Comparison of ENCODE assay signal across 20 cellular contexts in genomic region chr3:46285931-46286330, GRCh38. TPM values are rescaled to one million over a fixed set of nuclear protein-coding genes. Genes with fewer than 3 reads are reported as not detected.
DNase-seq lines count a peak whose midpoint lies in the region; ATAC-seq and TF ChIP-seq lines count a peak whose summit lies in the region.
"Had no signal": no experiment of that assay in that cellular context is flagged by ENCODE, and none has a peak within 500 bp of the region (broad histone marks: within the 10 kb centered on the region; RNA-seq: fewer than 3 reads in every experiment).

No MANE protein-coding gene starts in this region.

- peaks cover 4% of the 10 kb centered on the region for H3K9me3 Mint-ChIP-seq in activated naive CD8-positive, alpha-beta T cell treated with anti-CD3 and anti-CD28 coated beads, Interleukin-2, amount 10 ng/mL, durations not matched to agents 7 days and 5 days
- no peaks in the 10 kb centered on the region for H3K9me3 Mint-ChIP-seq in activated naive CD8-positive, alpha-beta T cell treated with anti-CD3 and anti-CD28 coated beads for 36 hours
- H3K9me3 Mint-ChIP-seq in central memory CD8-positive, alpha-beta T cell = no peaks in the 10 kb centered on the region
- H3K9me3 Mint-ChIP-seq: HFFc6 had no signal

- POLR2A ChIA-PET in activated naive CD8-positive, alpha-beta T cell treated with anti-CD3 and anti-CD28 coated beads, Interleukin-2, amount 10 ng/mL, durations not matched to agents 7 days and 5 days (lab: Charles Lee) = interaction anchor here (0.7 to 4.0 kb wide), 8 partner anchors 9 to 91 kb away, joined by 3 to 27 read pairs (median 4); partner anchors contain the start of gene CCR2

- DNase-seq in activated naive CD8-positive, alpha-beta T cell treated with anti-CD3 and anti-CD28 coated beads, Interleukin-2, amount 10 ng/mL, durations not matched to agents 7 days and 5 days = no peak
- no peak for DNase-seq in activated naive CD8-positive, alpha-beta T cell treated with anti-CD3 and anti-CD28 coated beads for 36 hours
- DNase-seq in T-helper 17 cell (no peak), cerebellar cortex (ENCODE audit: low spot score) (no peak), GM20000 (ENCODE audit: low spot score) (no peak), NOMO-1 (lab: John Stamatoyannopoulos, UW; ENCODE audit: unreplicated experiment in 2 of 2) (no peak)
- DNase-seq in central memory CD8-positive, alpha-beta T cell (ENCODE audit: low spot score in 2 of 2) = no peak
- DNase-seq: ACHN, DMS 273 treated with DMSO at 0.1 percent for 48 hours, HFFc6, KG1, NCI-H1105, NCI-H1694 treated with DMSO at 0.1 percent for 48 hours, NCI-H748 treated with DMSO at 0.1 percent for 48 hours, Peyer's patch had no signal

- H3K4me3 Mint-ChIP-seq in activated naive CD8-positive, alpha-beta T cell treated with anti-CD3 and anti-CD28 coated beads, Interleukin-2, amount 10 ng/mL, durations not matched to agents 7 days and 5 days = no peak overlapping the region
- H3K4me3 Mint-ChIP-seq in activated naive CD8-positive, alpha-beta T cell treated with anti-CD3 and anti-CD28 coated beads for 36 hours = no peak overlapping the region
- H3K4me3 Mint-ChIP-seq in T-helper 17 cell = no peak overlapping the region
- peak overlapping the region; percentile 37 for H3K4me3 Mint-ChIP-seq in central memory CD8-positive, alpha-beta T cell
- H3K4me3 Mint-ChIP-seq: B cell, HFFc6 had no signal

- no peak for TF ChIP-seq CTCF in GM20000 (IDR thresholded peaks at IDR 0.05; ENCODE audit: extremely low read depth, missing control alignments)

- no peak for ATAC-seq in activated naive CD8-positive, alpha-beta T cell treated with anti-CD3 and anti-CD28 coated beads, Interleukin-2, amount 10 ng/mL, durations not matched to agents 7 days and 5 days (ENCODE audit: low read depth)
- ATAC-seq in T-helper 17 cell = no peak
- no peak for ATAC-seq in central memory CD8-positive, alpha-beta T cell (replicated peaks; ENCODE audit: extremely low read depth, poor library complexity, severe bottlenecking)

- H3K4me1 Mint-ChIP-seq in activated naive CD8-positive, alpha-beta T cell treated with anti-CD3 and anti-CD28 coated beads, Interleukin-2, amount 10 ng/mL, durations not matched to agents 7 days and 5 days = peaks cover 63% of the 10 kb centered on the region
- peaks cover 45% of the 10 kb centered on the region for H3K4me1 Mint-ChIP-seq in activated naive CD8-positive, alpha-beta T cell treated with anti-CD3 and anti-CD28 coated beads for 36 hours
- peaks cover 56% of the 10 kb centered on the region for H3K4me1 Mint-ChIP-seq in T-helper 17 cell
- peaks cover 83% of the 10 kb centered on the region for H3K4me1 Mint-ChIP-seq in central memory CD8-positive, alpha-beta T cell

- no peaks in the 10 kb centered on the region for H3K9me3 ChIP-seq in T-helper 17 cell (ENCODE audit: control insufficient read depth, low read length, poor library complexity, severe bottlenecking)
- H3K9me3 ChIP-seq: Peyer's patch had no signal

- no peaks in the 10 kb centered on the region for H3K27me3 Mint-ChIP-seq in activated naive CD8-positive, alpha-beta T cell treated with anti-CD3 and anti-CD28 coated beads, Interleukin-2, amount 10 ng/mL, durations not matched to agents 7 days and 5 days
- H3K27me3 Mint-ChIP-seq in activated naive CD8-positive, alpha-beta T cell treated with anti-CD3 and anti-CD28 coated beads for 36 hours = peaks cover 7% of the 10 kb centered on the region
- H3K27me3 Mint-ChIP-seq in T-helper 17 cell = no peaks in the 10 kb centered on the region
- no peaks in the 10 kb centered on the region for H3K27me3 Mint-ChIP-seq in central memory CD8-positive, alpha-beta T cell
- H3K27me3 Mint-ChIP-seq: B cell had no signal

- peak overlapping the region; percentile 80 for H3K27ac Mint-ChIP-seq in activated naive CD8-positive, alpha-beta T cell treated with anti-CD3 and anti-CD28 coated beads, Interleukin-2, amount 10 ng/mL, durations not matched to agents 7 days and 5 days
- H3K27ac Mint-ChIP-seq in activated naive CD8-positive, alpha-beta T cell treated with anti-CD3 and anti-CD28 coated beads for 36 hours = no peak overlapping the region
- H3K27ac Mint-ChIP-seq in T-helper 17 cell = peak overlapping the region; percentile 88
- H3K27ac Mint-ChIP-seq in central memory CD8-positive, alpha-beta T cell (ENCODE audit: low read depth) = peak overlapping the region; percentile 94
- H3K27ac Mint-ChIP-seq: B cell, HFFc6 had no signal

- H3K36me3 Mint-ChIP-seq in activated naive CD8-positive, alpha-beta T cell treated with anti-CD3 and anti-CD28 coated beads, Interleukin-2, amount 10 ng/mL, durations not matched to agents 7 days and 5 days = peaks cover 10% of the 10 kb centered on the region
- H3K36me3 Mint-ChIP-seq in activated naive CD8-positive, alpha-beta T cell treated with anti-CD3 and anti-CD28 coated beads for 36 hours = no peaks in the 10 kb centered on the region
- no peaks in the 10 kb centered on the region for H3K36me3 Mint-ChIP-seq in T-helper 17 cell (ENCODE audit: low read depth)
- peaks cover 5% of the 10 kb centered on the region for H3K36me3 Mint-ChIP-seq in central memory CD8-positive, alpha-beta T cell (ENCODE audit: insufficient read depth)

RNA-seq across cellular contexts. Expression of gene CCR3, which starts 43.7 kb away (rescaled TPM):
- 1 to 10 TPM; 1.3 to 1.9 TPM for total RNA-seq in activated naive CD8-positive, alpha-beta T cell treated with anti-CD3 and anti-CD28 coated beads, Interleukin-2, amount 10 ng/mL, durations not matched to agents 7 days and 5 days
- not detected for total RNA-seq in activated naive CD8-positive, alpha-beta T cell treated with anti-CD3 and anti-CD28 coated beads for 36 hours
- total RNA-seq in T-helper 17 cell = under 1 TPM; 0.23 to 0.37 TPM
- total RNA-seq: B cell, Daoy, H1, HFFc6, MCF 10A, Peyer's patch, Right ventricle myocardium superior had no signal
